Comparison of ENCODE assay signal across 1 cellular context in the genomic region with DNA sequence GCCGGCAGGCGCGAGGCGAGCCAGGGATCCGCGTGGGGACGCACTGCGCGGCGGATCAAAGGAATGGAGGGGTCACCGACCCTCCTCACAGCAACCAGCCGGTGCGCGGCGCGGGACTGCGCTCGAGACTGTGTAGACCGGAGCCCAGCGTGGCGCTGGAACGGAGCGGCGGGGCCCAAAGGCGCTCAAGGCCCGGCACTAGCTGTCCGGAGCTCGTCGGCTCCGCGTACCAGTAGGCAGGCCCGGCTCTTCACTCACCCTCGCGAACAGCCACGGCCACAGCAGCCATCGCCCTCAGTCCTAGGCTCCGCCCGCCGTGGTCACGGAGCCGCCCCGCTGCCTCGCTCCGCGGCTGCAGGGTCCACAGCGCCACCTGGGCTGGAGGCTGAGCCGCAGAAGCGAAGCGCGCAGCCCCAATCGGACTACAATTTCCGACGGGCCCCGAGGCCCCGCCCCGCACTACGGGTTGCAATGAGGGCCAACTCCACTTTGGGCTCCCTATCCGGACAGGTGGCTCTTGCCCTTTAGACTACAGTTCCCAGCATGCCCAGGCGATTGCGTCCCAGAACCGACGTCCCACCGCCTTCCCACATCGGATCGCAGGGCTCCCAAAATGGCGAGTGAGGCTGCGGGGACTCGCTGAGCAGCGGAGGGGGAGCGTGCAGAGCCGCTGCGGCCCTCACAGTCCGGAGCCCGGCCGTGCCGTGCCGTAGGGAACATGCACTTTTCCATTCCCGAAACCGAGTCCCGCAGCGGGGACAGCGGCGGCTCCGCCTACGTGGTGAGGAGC.
TF ChIP-seq lines count a peak whose summit lies in the region.

Gene EIF2B4 (minus strand): TSS at position 313 of the 790 bp plus-strand sequence. CDS start 24 bp downstream, at position 289.
Gene SNX17 (plus strand): TSS at position 591 of the 790 bp plus-strand sequence. CDS start 128 bp downstream, at position 719.

TF ChIP-seq in K562, 482 proteins besides CTCF, POLR2A, EP300 and RAD21 (continued from another document and continues in another):
- TF ChIP-seq ZBTB26 (CRISPR knock-in tag; IDR thresholded peaks at IDR 0.05) (no peak), MEF2D (tag; conservative IDR thresholded peaks at IDR 0.05; ENCODE audit: low read depth) (no peak), ZNF384 (IDR thresholded peaks at IDR 0.05; ENCODE audit: low read depth, low read length) (peak; percentile 43), SNRNP70 (optimal IDR thresholded peaks at IDR 0.05; ENCODE audit: low read depth, low read length) (no peak), RFX7 (CRISPR knock-in tag; IDR thresholded peaks at IDR 0.05) (no peak), THRB (CRISPR knock-in tag; conservative IDR thresholded peaks at IDR 0.05) (no peak), NFXL1 (CRISPR knock-in tag; IDR thresholded peaks at IDR 0.05) (no peak), SUPT5H (IDR thresholded peaks at IDR 0.05) (peak; percentile 83), CREM (IDR thresholded peaks at IDR 0.05; ENCODE audit: low read depth) (peak; percentile 96), CSDE1 (IDR thresholded peaks at IDR 0.05) (no peak), HNRNPH1 (optimal IDR thresholded peaks at IDR 0.05; ENCODE audit: low read depth, low read length) (no peak), KHSRP (IDR thresholded peaks at IDR 0.05) (no peak), KAT8 (IDR thresholded peaks at IDR 0.05; ENCODE audit: low read depth) (no peak), BCL6 (CRISPR knock-in tag; IDR thresholded peaks at IDR 0.05) (no peak), ZNF133 (CRISPR knock-in tag; IDR thresholded peaks at IDR 0.05) (no peak), ZNF780A (CRISPR knock-in tag; IDR thresholded peaks at IDR 0.05) (no peak), ZNF785 (CRISPR knock-in tag; IDR thresholded peaks at IDR 0.05) (no peak), ZNF551 (CRISPR knock-in tag; IDR thresholded peaks at IDR 0.05) (no peak), OTX1 (CRISPR knock-in tag; IDR thresholded peaks at IDR 0.05) (no peak), KLF16 (IDR thresholded peaks at IDR 0.05) (peak; percentile 93), PTRF (tag; IDR thresholded peaks at IDR 0.05) (no peak), NFATC3 (IDR thresholded peaks at IDR 0.05) (no peak), ARID3B (CRISPR knock-in tag; IDR thresholded peaks at IDR 0.05; ENCODE audit: borderline replicate concordance) (no peak), TRIM25 (IDR thresholded peaks at IDR 0.05; ENCODE audit: borderline replicate concordance) (no peak), ZNF696 (CRISPR knock-in tag; conservative IDR thresholded peaks at IDR 0.05) (no peak), XRCC3 (IDR thresholded peaks at IDR 0.05) (no peak)
- TF ChIP-seq, protein P1, sequence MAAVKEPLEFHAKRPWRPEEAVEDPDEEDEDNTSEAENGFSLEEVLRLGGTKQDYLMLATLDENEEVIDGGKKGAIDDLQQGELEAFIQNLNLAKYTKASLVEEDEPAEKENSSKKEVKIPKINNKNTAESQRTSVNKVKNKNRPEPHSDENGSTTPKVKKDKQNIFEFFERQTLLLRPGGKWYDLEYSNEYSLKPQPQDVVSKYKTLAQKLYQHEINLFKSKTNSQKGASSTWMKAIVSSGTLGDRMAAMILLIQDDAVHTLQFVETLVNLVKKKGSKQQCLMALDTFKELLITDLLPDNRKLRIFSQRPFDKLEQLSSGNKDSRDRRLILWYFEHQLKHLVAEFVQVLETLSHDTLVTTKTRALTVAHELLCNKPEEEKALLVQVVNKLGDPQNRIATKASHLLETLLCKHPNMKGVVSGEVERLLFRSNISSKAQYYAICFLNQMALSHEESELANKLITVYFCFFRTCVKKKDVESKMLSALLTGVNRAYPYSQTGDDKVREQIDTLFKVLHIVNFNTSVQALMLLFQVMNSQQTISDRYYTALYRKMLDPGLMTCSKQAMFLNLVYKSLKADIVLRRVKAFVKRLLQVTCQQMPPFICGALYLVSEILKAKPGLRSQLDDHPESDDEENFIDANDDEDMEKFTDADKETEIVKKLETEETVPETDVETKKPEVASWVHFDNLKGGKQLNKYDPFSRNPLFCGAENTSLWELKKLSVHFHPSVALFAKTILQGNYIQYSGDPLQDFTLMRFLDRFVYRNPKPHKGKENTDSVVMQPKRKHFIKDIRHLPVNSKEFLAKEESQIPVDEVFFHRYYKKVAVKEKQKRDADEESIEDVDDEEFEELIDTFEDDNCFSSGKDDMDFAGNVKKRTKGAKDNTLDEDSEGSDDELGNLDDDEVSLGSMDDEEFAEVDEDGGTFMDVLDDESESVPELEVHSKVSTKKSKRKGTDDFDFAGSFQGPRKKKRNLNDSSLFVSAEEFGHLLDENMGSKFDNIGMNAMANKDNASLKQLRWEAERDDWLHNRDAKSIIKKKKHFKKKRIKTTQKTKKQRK (IDR thresholded peaks at IDR 0.05; ENCODE audit: borderline replicate concordance, low read depth, low read length) = no peak
- TF ChIP-seq, protein P2, sequence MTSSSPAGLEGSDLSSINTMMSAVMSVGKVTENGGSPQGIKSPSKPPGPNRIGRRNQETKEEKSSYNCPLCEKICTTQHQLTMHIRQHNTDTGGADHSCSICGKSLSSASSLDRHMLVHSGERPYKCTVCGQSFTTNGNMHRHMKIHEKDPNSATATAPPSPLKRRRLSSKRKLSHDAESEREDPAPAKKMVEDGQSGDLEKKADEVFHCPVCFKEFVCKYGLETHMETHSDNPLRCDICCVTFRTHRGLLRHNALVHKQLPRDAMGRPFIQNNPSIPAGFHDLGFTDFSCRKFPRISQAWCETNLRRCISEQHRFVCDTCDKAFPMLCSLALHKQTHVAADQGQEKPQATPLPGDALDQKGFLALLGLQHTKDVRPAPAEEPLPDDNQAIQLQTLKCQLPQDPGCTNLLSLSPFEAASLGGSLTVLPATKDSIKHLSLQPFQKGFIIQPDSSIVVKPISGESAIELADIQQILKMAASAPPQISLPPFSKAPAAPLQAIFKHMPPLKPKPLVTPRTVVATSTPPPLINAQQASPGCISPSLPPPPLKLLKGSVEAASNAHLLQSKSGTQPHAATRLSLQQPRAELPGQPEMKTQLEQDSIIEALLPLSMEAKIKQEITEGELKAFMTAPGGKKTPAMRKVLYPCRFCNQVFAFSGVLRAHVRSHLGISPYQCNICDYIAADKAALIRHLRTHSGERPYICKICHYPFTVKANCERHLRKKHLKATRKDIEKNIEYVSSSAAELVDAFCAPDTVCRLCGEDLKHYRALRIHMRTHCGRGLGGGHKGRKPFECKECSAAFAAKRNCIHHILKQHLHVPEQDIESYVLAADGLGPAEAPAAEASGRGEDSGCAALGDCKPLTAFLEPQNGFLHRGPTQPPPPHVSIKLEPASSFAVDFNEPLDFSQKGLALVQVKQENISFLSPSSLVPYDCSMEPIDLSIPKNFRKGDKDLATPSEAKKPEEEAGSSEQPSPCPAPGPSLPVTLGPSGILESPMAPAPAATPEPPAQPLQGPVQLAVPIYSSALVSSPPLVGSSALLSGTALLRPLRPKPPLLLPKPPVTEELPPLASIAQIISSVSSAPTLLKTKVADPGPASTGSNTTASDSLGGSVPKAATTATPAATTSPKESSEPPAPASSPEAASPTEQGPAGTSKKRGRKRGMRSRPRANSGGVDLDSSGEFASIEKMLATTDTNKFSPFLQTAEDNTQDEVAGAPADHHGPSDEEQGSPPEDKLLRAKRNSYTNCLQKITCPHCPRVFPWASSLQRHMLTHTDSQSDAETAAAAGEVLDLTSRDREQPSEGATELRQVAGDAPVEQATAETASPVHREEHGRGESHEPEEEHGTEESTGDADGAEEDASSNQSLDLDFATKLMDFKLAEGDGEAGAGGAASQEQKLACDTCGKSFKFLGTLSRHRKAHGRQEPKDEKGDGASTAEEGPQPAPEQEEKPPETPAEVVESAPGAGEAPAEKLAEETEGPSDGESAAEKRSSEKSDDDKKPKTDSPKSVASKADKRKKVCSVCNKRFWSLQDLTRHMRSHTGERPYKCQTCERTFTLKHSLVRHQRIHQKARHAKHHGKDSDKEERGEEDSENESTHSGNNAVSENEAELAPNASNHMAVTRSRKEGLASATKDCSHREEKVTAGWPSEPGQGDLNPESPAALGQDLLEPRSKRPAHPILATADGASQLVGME (CRISPR knock-in tag; IDR thresholded peaks at IDR 0.05) = no peak; the same call in 1 of the 2 replicates
- TF ChIP-seq, protein P3, sequence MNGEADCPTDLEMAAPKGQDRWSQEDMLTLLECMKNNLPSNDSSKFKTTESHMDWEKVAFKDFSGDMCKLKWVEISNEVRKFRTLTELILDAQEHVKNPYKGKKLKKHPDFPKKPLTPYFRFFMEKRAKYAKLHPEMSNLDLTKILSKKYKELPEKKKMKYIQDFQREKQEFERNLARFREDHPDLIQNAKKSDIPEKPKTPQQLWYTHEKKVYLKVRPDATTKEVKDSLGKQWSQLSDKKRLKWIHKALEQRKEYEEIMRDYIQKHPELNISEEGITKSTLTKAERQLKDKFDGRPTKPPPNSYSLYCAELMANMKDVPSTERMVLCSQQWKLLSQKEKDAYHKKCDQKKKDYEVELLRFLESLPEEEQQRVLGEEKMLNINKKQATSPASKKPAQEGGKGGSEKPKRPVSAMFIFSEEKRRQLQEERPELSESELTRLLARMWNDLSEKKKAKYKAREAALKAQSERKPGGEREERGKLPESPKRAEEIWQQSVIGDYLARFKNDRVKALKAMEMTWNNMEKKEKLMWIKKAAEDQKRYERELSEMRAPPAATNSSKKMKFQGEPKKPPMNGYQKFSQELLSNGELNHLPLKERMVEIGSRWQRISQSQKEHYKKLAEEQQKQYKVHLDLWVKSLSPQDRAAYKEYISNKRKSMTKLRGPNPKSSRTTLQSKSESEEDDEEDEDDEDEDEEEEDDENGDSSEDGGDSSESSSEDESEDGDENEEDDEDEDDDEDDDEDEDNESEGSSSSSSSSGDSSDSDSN (IDR thresholded peaks at IDR 0.05; ENCODE audit: borderline replicate concordance in 1 of 2, low read depth in 2 of 2, low read length in 2 of 2) = peak; percentile 46 to 89; a peak in 2 of 4 replicates
- TF ChIP-seq, protein P4, sequence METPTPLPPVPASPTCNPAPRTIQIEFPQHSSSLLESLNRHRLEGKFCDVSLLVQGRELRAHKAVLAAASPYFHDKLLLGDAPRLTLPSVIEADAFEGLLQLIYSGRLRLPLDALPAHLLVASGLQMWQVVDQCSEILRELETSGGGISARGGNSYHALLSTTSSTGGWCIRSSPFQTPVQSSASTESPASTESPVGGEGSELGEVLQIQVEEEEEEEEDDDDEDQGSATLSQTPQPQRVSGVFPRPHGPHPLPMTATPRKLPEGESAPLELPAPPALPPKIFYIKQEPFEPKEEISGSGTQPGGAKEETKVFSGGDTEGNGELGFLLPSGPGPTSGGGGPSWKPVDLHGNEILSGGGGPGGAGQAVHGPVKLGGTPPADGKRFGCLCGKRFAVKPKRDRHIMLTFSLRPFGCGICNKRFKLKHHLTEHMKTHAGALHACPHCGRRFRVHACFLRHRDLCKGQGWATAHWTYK (CRISPR knock-in tag; IDR thresholded peaks at IDR 0.05) = no peak
- TF ChIP-seq, protein P5, sequence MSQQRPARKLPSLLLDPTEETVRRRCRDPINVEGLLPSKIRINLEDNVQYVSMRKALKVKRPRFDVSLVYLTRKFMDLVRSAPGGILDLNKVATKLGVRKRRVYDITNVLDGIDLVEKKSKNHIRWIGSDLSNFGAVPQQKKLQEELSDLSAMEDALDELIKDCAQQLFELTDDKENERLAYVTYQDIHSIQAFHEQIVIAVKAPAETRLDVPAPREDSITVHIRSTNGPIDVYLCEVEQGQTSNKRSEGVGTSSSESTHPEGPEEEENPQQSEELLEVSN (IDR thresholded peaks at IDR 0.05; ENCODE audit: borderline replicate concordance in 1 of 2, extremely low read depth in 1 of 2, insufficient read depth in 1 of 2, insufficient read length in 1 of 2, low read depth in 1 of 2, low read length in 1 of 2, poor library complexity in 1 of 2, severe bottlenecking in 1 of 2) = peak; percentile 3 to 44
